ENCODE assay signal across 8 cellular contexts in genomic region chr6:119346914-119347313, GRCh38. TPM values are rescaled to one million over a fixed set of nuclear protein-coding genes. Genes with fewer than 3 reads are reported as not detected.
A peak's percentile ranks its signal among the peaks of the same experiment; 100 is the strongest.
DNase-seq lines count a peak whose midpoint lies in the region; ATAC-seq and TF ChIP-seq lines count a peak whose summit lies in the region.

No MANE protein-coding gene starts in this region.

- no peaks in the 10 kb centered on the region for H4K20me1 ChIP-seq in PC-9 (ENCODE audit: insufficient read depth)

- TF ChIP-seq CTCF in GM06990 (IDR thresholded peaks at IDR 0.05; ENCODE audit: insufficient read depth, low read length, poor library complexity, severe bottlenecking) (no peak), PC-9 (conservative IDR thresholded peaks at IDR 0.05) (no peak), fibroblast of the aortic adventitia (IDR thresholded peaks at IDR 0.05; ENCODE audit: insufficient read depth, low read length) (no peak)

- no TSS peak for BruUV-seq in PC-9 (replicated peaks; lab: Mats Ljungman, UMichigan)

- H3K4me1 ChIP-seq in PC-9 (replicated peaks; ENCODE audit: insufficient read depth) = peaks cover 40% of the 10 kb centered on the region

- CTCF ChIA-PET in PC-9 (lab: Charles Lee) = no interaction called here

- H3K4me2 ChIP-seq in PC-9 = peak overlapping the region; percentile 88

- H3K4me3 ChIP-seq in GM06990 (replicated peaks; ENCODE audit: low read depth, low read length) (peak overlapping the region; percentile 71), PC-9 (peak overlapping the region; percentile 73; the same call in 1 of the 2 replicates), fibroblast of the aortic adventitia (ENCODE audit: low read depth, low read length) (peak overlapping the region; percentile 93), skeletal muscle cell (ENCODE audit: low read depth, low read length) (peak overlapping the region; percentile 94)

- no peaks in the 10 kb centered on the region for H3K9me2 ChIP-seq in PC-9 (ENCODE audit: insufficient read depth)

- no peak for ATAC-seq in HG03135 (IDR thresholded peaks at IDR 0.05; ENCODE audit: unreplicated experiment)

- DNase-seq in GM06990 (ENCODE audit: extremely low read depth, insufficient read length) (no peak), PC-9 (no peak), fibroblast of the aortic adventitia (ENCODE audit: low read depth) (peak; percentile 25), skeletal muscle cell (ENCODE audit: low read depth) (no peak), NCI-H1930 (lab: John Stamatoyannopoulos, UW) (no peak), NCI-H1417 (lab: John Stamatoyannopoulos, UW) (no peak)
- DNase-seq in activated naive CD4-positive, alpha-beta T cell (lab: John Stamatoyannopoulos, UW) = no peak

- intact Hi-C loops in PC-9 (cut with micrococcal nuclease; ENCODE audit: unreplicated experiment) = loop anchor here (5.0 kb wide), 2 partner anchors 135 to 200 kb away; no protein-coding TSS in a partner anchor

- H3K27ac ChIP-seq in PC-9 = no peak overlapping the region

- no peaks in the 10 kb centered on the region for H3K9me3 ChIP-seq in PC-9 (ENCODE audit: insufficient read depth, low read depth)

- POLR2A ChIA-PET in PC-9 (lab: Charles Lee; ENCODE audit: unreplicated experiment) = interaction anchor here (0.6 to 0.7 kb wide), 2 partner anchors 218 to 1889 kb away, joined by 3 to 4 read pairs; no protein-coding TSS in a partner anchor

- no peaks in the 10 kb centered on the region for H3K36me3 ChIP-seq in GM06990 (ENCODE audit: control insufficient read depth, insufficient read depth, low read length)
- H3K36me3 ChIP-seq in PC-9 (ENCODE audit: low read depth) = no peaks in the 10 kb centered on the region

- H3K79me2 ChIP-seq in PC-9 (ENCODE audit: low read depth) = peaks cover 13% of the 10 kb centered on the region; the same call in 1 of the 2 replicates

- H3F3A ChIP-seq in PC-9 (ENCODE audit: insufficient read depth, low read depth) = peaks cover 11% of the 10 kb centered on the region; the same call in 1 of the 2 replicates

- H3K27me3 ChIP-seq in GM06990 (replicated peaks; ENCODE audit: control insufficient read depth, insufficient read depth, low read length) = no peaks in the 10 kb centered on the region
- H3K27me3 ChIP-seq in PC-9 (ENCODE audit: insufficient read depth, low read depth) = no peaks in the 10 kb centered on the region

- H2AFZ ChIP-seq in PC-9 = no peak overlapping the region

RNA-seq across cellular contexts. Expression of gene MAN1A1, which starts 2.6 kb away (rescaled TPM):
- total RNA-seq in PC-9 (2021) (13.3 and 13.4 TPM in 2 replicates), fibroblast of the aortic adventitia (ENCODE audit: low replicate concordance) (93.1 and 175 TPM in 2 replicates)
